1 cellular context compared by ENCODE assay signal in genomic region chr19:54190503-54190941, GRCh38.
TF ChIP-seq lines count a peak whose summit lies in the region.

No MANE protein-coding gene starts in this region.

TF ChIP-seq in HepG2, 621 proteins besides CTCF, POLR2A, EP300 and RAD21 (continued from another document and continues in another):
- TF ChIP-seq, protein P1, sequence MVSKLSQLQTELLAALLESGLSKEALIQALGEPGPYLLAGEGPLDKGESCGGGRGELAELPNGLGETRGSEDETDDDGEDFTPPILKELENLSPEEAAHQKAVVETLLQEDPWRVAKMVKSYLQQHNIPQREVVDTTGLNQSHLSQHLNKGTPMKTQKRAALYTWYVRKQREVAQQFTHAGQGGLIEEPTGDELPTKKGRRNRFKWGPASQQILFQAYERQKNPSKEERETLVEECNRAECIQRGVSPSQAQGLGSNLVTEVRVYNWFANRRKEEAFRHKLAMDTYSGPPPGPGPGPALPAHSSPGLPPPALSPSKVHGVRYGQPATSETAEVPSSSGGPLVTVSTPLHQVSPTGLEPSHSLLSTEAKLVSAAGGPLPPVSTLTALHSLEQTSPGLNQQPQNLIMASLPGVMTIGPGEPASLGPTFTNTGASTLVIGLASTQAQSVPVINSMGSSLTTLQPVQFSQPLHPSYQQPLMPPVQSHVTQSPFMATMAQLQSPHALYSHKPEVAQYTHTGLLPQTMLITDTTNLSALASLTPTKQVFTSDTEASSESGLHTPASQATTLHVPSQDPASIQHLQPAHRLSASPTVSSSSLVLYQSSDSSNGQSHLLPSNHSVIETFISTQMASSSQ (IDR thresholded peaks at IDR 0.05; ENCODE audit: low read depth), result no peak
- TF ChIP-seq, protein P1 (CRISPR knock-in tag; IDR thresholded peaks at IDR 0.05; ENCODE audit: borderline replicate concordance), result 0 out of 2 replicates have a peak, but pooled peaks have one; percentile 39
- TF ChIP-seq MEIS1 (CRISPR knock-in tag; IDR thresholded peaks at IDR 0.05; ENCODE audit: borderline replicate concordance) (peak; percentile 61; the same call in 1 of the 2 replicates), MBNL3 (CRISPR knock-in tag; conservative IDR thresholded peaks at IDR 0.05) (no peak), NCOR1 (IDR thresholded peaks at IDR 0.05; ENCODE audit: borderline replicate concordance, low read length) (peak; percentile 17; the same call in 1 of the 2 replicates), NONO (IDR thresholded peaks at IDR 0.05) (no peak), NONO (CRISPR knock-in tag; conservative IDR thresholded peaks at IDR 0.05) (peak; percentile 73; the same call in 1 of the 2 replicates), ZNF501 (CRISPR knock-in tag; IDR thresholded peaks at IDR 0.05) (no peak), ZC3H13 (CRISPR knock-in tag; IDR thresholded peaks at IDR 0.05) (0 out of 2 replicates have a peak, but pooled peaks have one; percentile 42), JUNB (CRISPR knock-in tag; IDR thresholded peaks at IDR 0.05; ENCODE audit: borderline replicate concordance) (no peak), ZNF616 (CRISPR knock-in tag; IDR thresholded peaks at IDR 0.05; ENCODE audit: low read depth) (0 out of 2 replicates have a peak, but pooled peaks have one; percentile 3), PHF21A (CRISPR knock-in tag; IDR thresholded peaks at IDR 0.05) (peak; percentile 27; the same call in 1 of the 2 replicates), NAIF1 (CRISPR knock-in tag; IDR thresholded peaks at IDR 0.05; ENCODE audit: borderline replicate concordance) (no peak; the same call in 1 of the 2 replicates), REL (CRISPR knock-in tag; conservative IDR thresholded peaks at IDR 0.05) (0 out of 2 replicates have a peak, but pooled peaks have one; percentile 36), ARNTL (CRISPR knock-in tag; IDR thresholded peaks at IDR 0.05) (0 out of 2 replicates have a peak, but pooled peaks have one; percentile 14), KLF11 (CRISPR knock-in tag; IDR thresholded peaks at IDR 0.05) (no peak), ZNF234 (CRISPR knock-in tag; conservative IDR thresholded peaks at IDR 0.05) (no peak; the same call in 1 of the 2 replicates), XRCC5 (optimal IDR thresholded peaks at IDR 0.05; ENCODE audit: low read length) (peak; percentile 16), ZNF496 (CRISPR knock-in tag; IDR thresholded peaks at IDR 0.05; ENCODE audit: insufficient replicate concordance) (no peak), ZSCAN25 (CRISPR knock-in tag; IDR thresholded peaks at IDR 0.05) (no peak), GATA4 (IDR thresholded peaks at IDR 0.05; ENCODE audit: borderline replicate concordance, low read depth) (no peak; the same call in 1 of the 2 replicates), ZNF33B (CRISPR knock-in tag; IDR thresholded peaks at IDR 0.05) (0 out of 2 replicates have a peak, but pooled peaks have one; percentile 15), SAFB2 (CRISPR knock-in tag; IDR thresholded peaks at IDR 0.05; ENCODE audit: borderline replicate concordance, low read depth) (no peak), ZFP36L2 (CRISPR knock-in tag; IDR thresholded peaks at IDR 0.05) (no peak), ZNF563 (CRISPR knock-in tag; IDR thresholded peaks at IDR 0.05) (no peak), CBX1 (IDR thresholded peaks at IDR 0.05; ENCODE audit: low read depth) (no peak), ZNF484 (CRISPR knock-in tag; IDR thresholded peaks at IDR 0.05; ENCODE audit: borderline replicate concordance, low read depth) (no peak), SOX5 (CRISPR knock-in tag; IDR thresholded peaks at IDR 0.05; ENCODE audit: borderline replicate concordance) (no peak)
- TF ChIP-seq, protein P2, sequence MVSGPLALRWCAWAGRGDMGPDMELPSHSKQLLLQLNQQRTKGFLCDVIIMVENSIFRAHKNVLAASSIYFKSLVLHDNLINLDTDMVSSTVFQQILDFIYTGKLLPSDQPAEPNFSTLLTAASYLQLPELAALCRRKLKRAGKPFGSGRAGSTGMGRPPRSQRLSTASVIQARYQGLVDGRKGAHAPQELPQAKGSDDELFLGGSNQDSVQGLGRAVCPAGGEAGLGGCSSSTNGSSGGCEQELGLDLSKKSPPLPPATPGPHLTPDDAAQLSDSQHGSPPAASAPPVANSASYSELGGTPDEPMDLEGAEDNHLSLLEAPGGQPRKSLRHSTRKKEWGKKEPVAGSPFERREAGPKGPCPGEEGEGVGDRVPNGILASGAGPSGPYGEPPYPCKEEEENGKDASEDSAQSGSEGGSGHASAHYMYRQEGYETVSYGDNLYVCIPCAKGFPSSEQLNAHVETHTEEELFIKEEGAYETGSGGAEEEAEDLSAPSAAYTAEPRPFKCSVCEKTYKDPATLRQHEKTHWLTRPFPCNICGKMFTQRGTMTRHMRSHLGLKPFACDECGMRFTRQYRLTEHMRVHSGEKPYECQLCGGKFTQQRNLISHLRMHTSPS (CRISPR knock-in tag; IDR thresholded peaks at IDR 0.05; ENCODE audit: low read depth), result no peak
- TF ChIP-seq, protein P3, sequence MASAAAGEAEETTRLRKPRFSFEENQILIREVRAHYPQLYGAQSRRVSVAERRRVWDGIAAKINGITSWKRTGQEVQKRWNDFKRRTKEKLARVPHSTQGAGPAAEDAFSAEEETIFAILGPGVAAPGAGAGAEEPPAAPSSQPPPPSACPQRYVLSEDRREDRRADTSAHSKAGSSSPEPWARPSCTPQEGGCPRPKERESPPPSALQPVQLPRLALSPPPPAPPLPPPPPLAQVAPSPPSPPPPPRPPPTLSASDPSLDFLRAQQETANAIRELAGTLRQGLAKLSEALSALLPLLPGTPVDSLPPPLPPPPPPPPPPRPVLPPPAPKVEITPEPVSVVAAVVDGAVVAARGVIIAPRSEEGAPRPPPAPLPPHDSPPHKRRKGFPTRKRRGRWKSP (CRISPR knock-in tag; IDR thresholded peaks at IDR 0.05), result 0 out of 2 replicates have a peak, but pooled peaks have one; percentile 53
- TF ChIP-seq, protein P4, sequence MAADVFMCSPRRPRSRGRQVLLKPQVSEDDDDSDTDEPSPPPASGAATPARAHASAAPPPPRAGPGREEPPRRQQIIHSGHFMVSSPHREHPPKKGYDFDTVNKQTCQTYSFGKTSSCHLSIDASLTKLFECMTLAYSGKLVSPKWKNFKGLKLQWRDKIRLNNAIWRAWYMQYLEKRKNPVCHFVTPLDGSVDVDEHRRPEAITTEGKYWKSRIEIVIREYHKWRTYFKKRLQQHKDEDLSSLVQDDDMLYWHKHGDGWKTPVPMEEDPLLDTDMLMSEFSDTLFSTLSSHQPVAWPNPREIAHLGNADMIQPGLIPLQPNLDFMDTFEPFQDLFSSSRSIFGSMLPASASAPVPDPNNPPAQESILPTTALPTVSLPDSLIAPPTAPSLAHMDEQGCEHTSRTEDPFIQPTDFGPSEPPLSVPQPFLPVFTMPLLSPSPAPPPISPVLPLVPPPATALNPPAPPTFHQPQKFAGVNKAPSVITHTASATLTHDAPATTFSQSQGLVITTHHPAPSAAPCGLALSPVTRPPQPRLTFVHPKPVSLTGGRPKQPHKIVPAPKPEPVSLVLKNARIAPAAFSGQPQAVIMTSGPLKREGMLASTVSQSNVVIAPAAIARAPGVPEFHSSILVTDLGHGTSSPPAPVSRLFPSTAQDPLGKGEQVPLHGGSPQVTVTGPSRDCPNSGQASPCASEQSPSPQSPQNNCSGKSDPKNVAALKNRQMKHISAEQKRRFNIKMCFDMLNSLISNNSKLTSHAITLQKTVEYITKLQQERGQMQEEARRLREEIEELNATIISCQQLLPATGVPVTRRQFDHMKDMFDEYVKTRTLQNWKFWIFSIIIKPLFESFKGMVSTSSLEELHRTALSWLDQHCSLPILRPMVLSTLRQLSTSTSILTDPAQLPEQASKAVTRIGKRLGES (CRISPR knock-in tag; IDR thresholded peaks at IDR 0.05; ENCODE audit: borderline replicate concordance), result no peak
- TF ChIP-seq, protein P5, sequence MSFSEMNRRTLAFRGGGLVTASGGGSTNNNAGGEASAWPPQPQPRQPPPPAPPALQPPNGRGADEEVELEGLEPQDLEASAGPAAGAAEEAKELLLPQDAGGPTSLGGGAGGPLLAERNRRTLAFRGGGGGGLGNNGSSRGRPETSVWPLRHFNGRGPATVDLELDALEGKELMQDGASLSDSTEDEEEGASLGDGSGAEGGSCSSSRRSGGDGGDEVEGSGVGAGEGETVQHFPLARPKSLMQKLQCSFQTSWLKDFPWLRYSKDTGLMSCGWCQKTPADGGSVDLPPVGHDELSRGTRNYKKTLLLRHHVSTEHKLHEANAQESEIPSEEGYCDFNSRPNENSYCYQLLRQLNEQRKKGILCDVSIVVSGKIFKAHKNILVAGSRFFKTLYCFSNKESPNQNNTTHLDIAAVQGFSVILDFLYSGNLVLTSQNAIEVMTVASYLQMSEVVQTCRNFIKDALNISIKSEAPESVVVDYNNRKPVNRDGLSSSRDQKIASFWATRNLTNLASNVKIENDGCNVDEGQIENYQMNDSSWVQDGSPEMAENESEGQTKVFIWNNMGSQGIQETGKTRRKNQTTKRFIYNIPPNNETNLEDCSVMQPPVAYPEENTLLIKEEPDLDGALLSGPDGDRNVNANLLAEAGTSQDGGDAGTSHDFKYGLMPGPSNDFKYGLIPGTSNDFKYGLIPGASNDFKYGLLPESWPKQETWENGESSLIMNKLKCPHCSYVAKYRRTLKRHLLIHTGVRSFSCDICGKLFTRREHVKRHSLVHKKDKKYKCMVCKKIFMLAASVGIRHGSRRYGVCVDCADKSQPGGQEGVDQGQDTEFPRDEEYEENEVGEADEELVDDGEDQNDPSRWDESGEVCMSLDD (CRISPR knock-in tag; IDR thresholded peaks at IDR 0.05; ENCODE audit: borderline replicate concordance), result no peak; the same call in 1 of the 2 replicates
- TF ChIP-seq, protein P6, sequence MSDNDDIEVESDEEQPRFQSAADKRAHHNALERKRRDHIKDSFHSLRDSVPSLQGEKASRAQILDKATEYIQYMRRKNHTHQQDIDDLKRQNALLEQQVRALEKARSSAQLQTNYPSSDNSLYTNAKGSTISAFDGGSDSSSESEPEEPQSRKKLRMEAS (IDR thresholded peaks at IDR 0.05), result no peak; the same call in 1 of the 2 replicates
- TF ChIP-seq, protein P7, sequence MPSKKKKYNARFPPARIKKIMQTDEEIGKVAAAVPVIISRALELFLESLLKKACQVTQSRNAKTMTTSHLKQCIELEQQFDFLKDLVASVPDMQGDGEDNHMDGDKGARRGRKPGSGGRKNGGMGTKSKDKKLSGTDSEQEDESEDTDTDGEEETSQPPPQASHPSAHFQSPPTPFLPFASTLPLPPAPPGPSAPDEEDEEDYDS (CRISPR knock-in tag; IDR thresholded peaks at IDR 0.05), result no peak
- TF ChIP-seq, protein P8, sequence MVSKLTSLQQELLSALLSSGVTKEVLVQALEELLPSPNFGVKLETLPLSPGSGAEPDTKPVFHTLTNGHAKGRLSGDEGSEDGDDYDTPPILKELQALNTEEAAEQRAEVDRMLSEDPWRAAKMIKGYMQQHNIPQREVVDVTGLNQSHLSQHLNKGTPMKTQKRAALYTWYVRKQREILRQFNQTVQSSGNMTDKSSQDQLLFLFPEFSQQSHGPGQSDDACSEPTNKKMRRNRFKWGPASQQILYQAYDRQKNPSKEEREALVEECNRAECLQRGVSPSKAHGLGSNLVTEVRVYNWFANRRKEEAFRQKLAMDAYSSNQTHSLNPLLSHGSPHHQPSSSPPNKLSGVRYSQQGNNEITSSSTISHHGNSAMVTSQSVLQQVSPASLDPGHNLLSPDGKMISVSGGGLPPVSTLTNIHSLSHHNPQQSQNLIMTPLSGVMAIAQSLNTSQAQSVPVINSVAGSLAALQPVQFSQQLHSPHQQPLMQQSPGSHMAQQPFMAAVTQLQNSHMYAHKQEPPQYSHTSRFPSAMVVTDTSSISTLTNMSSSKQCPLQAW (CRISPR knock-in tag; IDR thresholded peaks at IDR 0.05), result peak; percentile 63
- TF ChIP-seq, protein P9, sequence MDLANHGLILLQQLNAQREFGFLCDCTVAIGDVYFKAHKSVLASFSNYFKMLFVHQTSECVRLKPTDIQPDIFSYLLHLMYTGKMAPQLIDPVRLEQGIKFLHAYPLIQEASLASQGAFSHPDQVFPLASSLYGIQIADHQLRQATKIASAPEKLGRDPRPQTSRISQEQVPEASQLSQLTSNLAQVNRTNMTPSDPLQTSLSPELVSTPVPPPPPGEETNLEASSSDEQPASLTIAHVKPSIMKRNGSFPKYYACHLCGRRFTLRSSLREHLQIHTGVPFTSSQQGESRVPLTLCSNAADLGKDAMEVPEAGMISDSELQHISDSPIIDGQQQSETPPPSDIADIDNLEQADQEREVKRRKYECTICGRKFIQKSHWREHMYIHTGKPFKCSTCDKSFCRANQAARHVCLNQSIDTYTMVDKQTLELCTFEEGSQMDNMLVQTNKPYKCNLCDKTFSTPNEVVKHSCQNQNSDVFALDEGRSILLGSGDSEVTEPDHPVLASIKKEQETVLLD (CRISPR knock-in tag; IDR thresholded peaks at IDR 0.05; ENCODE audit: low read depth), result peak; percentile 76; the same call in 1 of the 2 replicates
- TF ChIP-seq, protein P10, sequence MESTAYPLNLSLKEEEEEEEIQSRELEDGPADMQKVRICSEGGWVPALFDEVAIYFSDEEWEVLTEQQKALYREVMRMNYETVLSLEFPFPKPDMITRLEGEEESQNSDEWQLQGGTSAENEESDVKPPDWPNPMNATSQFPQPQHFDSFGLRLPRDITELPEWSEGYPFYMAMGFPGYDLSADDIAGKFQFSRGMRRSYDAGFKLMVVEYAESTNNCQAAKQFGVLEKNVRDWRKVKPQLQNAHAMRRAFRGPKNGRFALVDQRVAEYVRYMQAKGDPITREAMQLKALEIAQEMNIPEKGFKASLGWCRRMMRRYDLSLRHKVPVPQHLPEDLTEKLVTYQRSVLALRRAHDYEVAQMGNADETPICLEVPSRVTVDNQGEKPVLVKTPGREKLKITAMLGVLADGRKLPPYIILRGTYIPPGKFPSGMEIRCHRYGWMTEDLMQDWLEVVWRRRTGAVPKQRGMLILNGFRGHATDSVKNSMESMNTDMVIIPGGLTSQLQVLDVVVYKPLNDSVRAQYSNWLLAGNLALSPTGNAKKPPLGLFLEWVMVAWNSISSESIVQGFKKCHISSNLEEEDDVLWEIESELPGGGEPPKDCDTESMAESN (CRISPR knock-in tag; conservative IDR thresholded peaks at IDR 0.05), result no peak
